18 cellular contexts compared by ENCODE assay signal in the genomic region with DNA sequence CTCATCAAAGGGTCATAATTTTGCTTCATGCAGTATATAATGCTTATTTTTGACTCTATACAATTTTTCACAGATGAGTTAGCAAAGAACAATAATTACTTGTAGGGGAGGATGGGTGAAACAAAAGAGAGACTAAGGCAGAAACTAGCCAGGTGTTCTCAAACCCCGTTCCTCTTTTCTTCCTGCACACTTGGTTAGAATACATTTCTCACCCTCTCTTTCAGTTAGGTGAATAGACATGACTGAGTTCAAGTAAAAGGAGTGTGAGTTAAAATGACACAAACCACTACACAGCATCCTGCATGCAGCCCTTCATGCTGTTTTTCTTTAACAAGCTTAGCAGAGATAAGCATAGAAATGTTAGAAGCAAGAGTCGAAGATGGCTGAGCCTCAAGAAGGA.
DNase-seq lines count a peak whose midpoint lies in the region; ATAC-seq and TF ChIP-seq lines count a peak whose summit lies in the region.
"Had no signal": no experiment of that assay in that cellular context is flagged by ENCODE, and none has a peak within 500 bp of the region (broad histone marks: within the 10 kb centered on the region; RNA-seq: fewer than 3 reads in every experiment).

No MANE protein-coding gene starts in this region.

- peak overlapping the region; percentile 96 for H3K4me2 ChIP-seq in OCI-LY7 (ENCODE audit: low read length)
- H3K4me2 ChIP-seq: BLaER1 treated with 17β-estradiol and CSF1 and Interleukin-3, amounts not matched to agents 10 nM and 100 nM; PC-9 had no signal

- DNase-seq in NCI-H82 (lab: John Stamatoyannopoulos, UW) (peak; percentile 26), NCI-H82 treated with DMSO at 0.1 percent for 48 hours (lab: John Stamatoyannopoulos, UW; ENCODE audit: unreplicated experiment) (no peak), NCI-H1417 treated with DMSO at 0.1 percent for 48 hours (lab: John Stamatoyannopoulos, UW) (peak; percentile 29), OCI-LY7 (ENCODE audit: low spot score) (peak; percentile 86), medulla oblongata (ENCODE audit: extremely low spot score) (no peak)
- no peak for DNase-seq in CD8-positive, alpha-beta memory T cell
- DNase-seq: CD8-positive, alpha-beta T cell; DMS79 treated with DMSO at 0.1 percent for 48 hours; H9; IMR-90; NCI-H187; NCI-H524 treated with DMSO at 0.1 percent for 48 hours; PC-9; T1000 had no signal

- H3K27me3 Mint-ChIP-seq in CD8-positive, alpha-beta memory T cell, result no peaks in the 10 kb centered on the region

- H3K27me3 ChIP-seq in CD8-positive, alpha-beta memory T cell (ENCODE audit: insufficient read depth, low read length, poor library complexity, severe bottlenecking), result no peaks in the 10 kb centered on the region
- H3K27me3 ChIP-seq: BLaER1 treated with 17β-estradiol and CSF1 and Interleukin-3, amounts not matched to agents 10 nM and 100 nM had no signal

- H3K4me1 Mint-ChIP-seq in CD8-positive, alpha-beta memory T cell, result no peaks in the 10 kb centered on the region

- H3K9me3 Mint-ChIP-seq in CD8-positive, alpha-beta memory T cell, result peaks cover 2 to 10% (median 4%) of the 10 kb centered on the region in 5 donors
- H3K9me3 Mint-ChIP-seq: H9 had no signal

- ATAC-seq in GM19324 (IDR thresholded peaks at IDR 0.05; ENCODE audit: low FRiP score, unreplicated experiment), result no peak
- ATAC-seq: CD8-positive, alpha-beta T cell had no signal

- peaks cover 37% of the 10 kb centered on the region; the same call in 1 of the 2 replicates for H3K79me2 ChIP-seq in OCI-LY7 (ENCODE audit: insufficient read depth, low read depth, low read length)

- no peak overlapping the region for H3K27ac Mint-ChIP-seq in CD8-positive, alpha-beta memory T cell
- H3K27ac Mint-ChIP-seq: CD8-positive, alpha-beta T cell had no signal

- no peaks in the 10 kb centered on the region for H3K9me2 ChIP-seq in OCI-LY7 (ENCODE audit: insufficient read depth, low read length)

- H3K36me3 ChIP-seq in OCI-LY7 (ENCODE audit: insufficient read depth, low read length), result no peaks in the 10 kb centered on the region
- no peaks in the 10 kb centered on the region for H3K36me3 ChIP-seq in CD8-positive, alpha-beta memory T cell (ENCODE audit: insufficient read depth, low read length)
- H3K36me3 ChIP-seq: BLaER1 treated with 17β-estradiol and CSF1 and Interleukin-3, amounts not matched to agents 10 nM and 100 nM had no signal

- peak overlapping the region; percentile 96 for H3K27ac ChIP-seq in OCI-LY7 (ENCODE audit: low read depth, low read length, poor library complexity, severe bottlenecking)
- no peak overlapping the region for H3K27ac ChIP-seq in CD8-positive, alpha-beta memory T cell (ENCODE audit: low read depth, low read length)
- H3K27ac ChIP-seq: BLaER1 treated with 17β-estradiol and CSF1 and Interleukin-3, amounts not matched to agents 10 nM and 100 nM; HL-60; PC-9; RWPE1 had no signal

- no TSS peak for BruUV-seq in OCI-LY7 (replicated peaks; lab: Mats Ljungman, UMichigan)

- H3K36me3 Mint-ChIP-seq in CD8-positive, alpha-beta memory T cell, result no peaks in the 10 kb centered on the region
- H3K36me3 Mint-ChIP-seq: CD8-positive, alpha-beta T cell had no signal

- H3K4me3 Mint-ChIP-seq in CD8-positive, alpha-beta memory T cell, result no peak overlapping the region
- H3K4me3 Mint-ChIP-seq: CD8-positive, alpha-beta T cell; H9 had no signal

- CTCF ChIA-PET in OCI-LY7 (lab: Charles Lee; ENCODE audit: unreplicated experiment), result no interaction called here
- CTCF ChIA-PET in CD8-positive, alpha-beta memory T cell (lab: Charles Lee), result no interaction called here

- H3K4me1 ChIP-seq in OCI-LY7 (ENCODE audit: insufficient read depth, low read length, poor library complexity, severe bottlenecking), result peaks cover 46% of the 10 kb centered on the region
- no peaks in the 10 kb centered on the region for H3K4me1 ChIP-seq in CD8-positive, alpha-beta memory T cell (ENCODE audit: insufficient read depth, low read length)
- H3K4me1 ChIP-seq: BLaER1 treated with 17β-estradiol and CSF1 and Interleukin-3, amounts not matched to agents 10 nM and 100 nM had no signal

- POLR2A ChIA-PET in OCI-LY7 (lab: Charles Lee), result interaction anchor here (0.6 kb wide), 1 partner anchor 27 kb away, joined by 3 read pairs; no protein-coding TSS in a partner anchor
- POLR2A ChIA-PET in CD8-positive, alpha-beta memory T cell (lab: Charles Lee), result no interaction called here

- H3K4me3 ChIP-seq in OCI-LY7 (ENCODE audit: low read depth, low read length, poor library complexity, severe bottlenecking), result peak overlapping the region; percentile 69
- no peak overlapping the region for H3K4me3 ChIP-seq in CD8-positive, alpha-beta memory T cell (ENCODE audit: low read length)
- H3K4me3 ChIP-seq: BLaER1 treated with 17β-estradiol and CSF1 and Interleukin-3, amounts not matched to agents 10 nM and 100 nM; PC-9 had no signal

- TF ChIP-seq CTCF in OCI-LY7 (conservative IDR thresholded peaks at IDR 0.05; ENCODE audit: low read length), result no peak

- H3K9me3 ChIP-seq in OCI-LY7 (ENCODE audit: low read length), result no peaks in the 10 kb centered on the region
- H3K9me3 ChIP-seq in CD8-positive, alpha-beta memory T cell (ENCODE audit: low read length), result no peaks in the 10 kb centered on the region
- H3K9me3 ChIP-seq: BLaER1 treated with 17β-estradiol and CSF1 and Interleukin-3, amounts not matched to agents 10 nM and 100 nM had no signal

- H2AFZ ChIP-seq in OCI-LY7 (ENCODE audit: low read length), result peak overlapping the region; percentile 88; the same call in 1 of the 2 replicates

- no peaks in the 10 kb centered on the region for H4K20me1 ChIP-seq in OCI-LY7 (ENCODE audit: insufficient read depth, low read length)
- H4K20me1 ChIP-seq: BLaER1 treated with 17β-estradiol and CSF1 and Interleukin-3, amounts not matched to agents 10 nM and 100 nM had no signal

- intact Hi-C loops in OCI-LY7 (cut with micrococcal nuclease; ENCODE audit: unreplicated experiment), result no loop called here

Comparison
In these comparisons a context has a peak if more than half of its experiments do, and no peak if none do; other contexts are left out.
1. DNase-seq: peak in NCI-H82 (single experiment), NCI-H1417 treated with DMSO at 0.1 percent for 48 hours (single experiment) and OCI-LY7 (single experiment); none in NCI-H82 treated with DMSO at 0.1 percent for 48 hours (single experiment), CD8-positive, alpha-beta memory T cell (0 of 5) and medulla oblongata (single experiment).